ENCODE assay signal across 12 cellular contexts in genomic region chr1:198187973-198188588, GRCh38. TPM values are rescaled to one million over a fixed set of nuclear protein-coding genes. Genes with fewer than 3 reads are reported as not detected.
A peak's percentile ranks its signal among the peaks of the same experiment; 100 is the strongest.
DNase-seq lines count a peak whose midpoint lies in the region; ATAC-seq and TF ChIP-seq lines count a peak whose summit lies in the region.
"Had no signal": no experiment of that assay in that cellular context is flagged by ENCODE, and none has a peak within 500 bp of the region (broad histone marks: within the 10 kb centered on the region; RNA-seq: fewer than 3 reads in every experiment).

No MANE protein-coding gene starts in this region.

- H3K36me3 ChIP-seq in GM23338 (ENCODE audit: insufficient read depth) (no peaks in the 10 kb centered on the region), vagina (no peaks in the 10 kb centered on the region)
- H3K36me3 ChIP-seq: gastrocnemius medialis had no signal

- no peak for TF ChIP-seq CTCF in GM23338 (conservative IDR thresholded peaks at IDR 0.05; ENCODE audit: low read depth in 2 of 2)
- no peak for TF ChIP-seq CTCF in WTC11 (IDR thresholded peaks at IDR 0.05)
- no peak for TF ChIP-seq CTCF in vagina (IDR thresholded peaks at IDR 0.05)

- no peaks in the 10 kb centered on the region for H3K9me2 ChIP-seq in GM23338 (ENCODE audit: insufficient read depth)

- TF ChIP-seq POLR2A in vagina (IDR thresholded peaks at IDR 0.05), result no peak

- H3K27ac ChIP-seq in GM23338 (ENCODE audit: low read depth) (no peak overlapping the region), vagina (no peak overlapping the region)
- H3K27ac ChIP-seq: gastrocnemius medialis had no signal

- intact Hi-C loops in vagina (cut with DNase I), result no loop called here

- no peak overlapping the region for H3K4me2 ChIP-seq in GM23338

- H3K9me3 ChIP-seq in vagina, result no peaks in the 10 kb centered on the region
- H3K9me3 ChIP-seq: gastrocnemius medialis had no signal

- H3K27me3 ChIP-seq in GM23338 (ENCODE audit: insufficient read depth) (no peaks in the 10 kb centered on the region), vagina (no peaks in the 10 kb centered on the region)
- H3K27me3 ChIP-seq: gastrocnemius medialis had no signal

- H3K9me3 Mint-ChIP-seq in GM23338 (no peaks in the 10 kb centered on the region), WTC11 (no peaks in the 10 kb centered on the region), immature natural killer cell (no peaks in the 10 kb centered on the region)

- H3K4me3 Mint-ChIP-seq in GM23338 (no peak overlapping the region), WTC11 (no peak overlapping the region), immature natural killer cell (peak overlapping the region; percentile 72 to 84 (median 74))

- H3K4me1 Mint-ChIP-seq in GM23338, result peaks cover 3% of the 10 kb centered on the region; the same call in 2 of the 3 replicates
- H3K4me1 Mint-ChIP-seq in WTC11, result 0 out of 2 replicates have a peak, but pooled peaks cover 3% of the 10 kb centered on the region
- H3K4me1 Mint-ChIP-seq in immature natural killer cell, result peaks cover 73 to 97% of the 10 kb centered on the region in 2 donors

- no peaks in the 10 kb centered on the region for H3F3A ChIP-seq in GM23338 (replicated peaks; ENCODE audit: low read depth)

- peaks cover 88% of the 10 kb centered on the region for H3K79me2 ChIP-seq in GM23338 (replicated peaks; ENCODE audit: insufficient read depth)

- CTCF ChIA-PET in WTC11 (lab: Charles Lee), result no interaction called here

- no peak overlapping the region for H2AFZ ChIP-seq in GM23338

- H3K4me3 ChIP-seq in GM23338 (no peak overlapping the region), vagina (no peak overlapping the region)
- H3K4me3 ChIP-seq: gastrocnemius medialis had no signal

- H3K4me1 ChIP-seq in GM23338 (ENCODE audit: insufficient read depth) (no peaks in the 10 kb centered on the region), vagina (peaks cover 78% of the 10 kb centered on the region)

- H3K27me3 Mint-ChIP-seq in GM23338 (ENCODE audit: insufficient read depth, low read depth, poor library complexity), result no peaks in the 10 kb centered on the region
- no peaks in the 10 kb centered on the region for H3K27me3 Mint-ChIP-seq in WTC11 (ENCODE audit: low read depth)
- peaks cover 0 to 3% (median 0%) of the 10 kb centered on the region in 3 donors for H3K27me3 Mint-ChIP-seq in immature natural killer cell (ENCODE audit: low read depth in 3 of 3)

- H3K27ac Mint-ChIP-seq in GM23338 (peak overlapping the region; percentile 13; the same call in 1 of the 2 replicates), WTC11 (peak overlapping the region; percentile 6; the same call in 1 of the 2 replicates), immature natural killer cell (peak overlapping the region; percentile 31 to 90 (median 89))

- peak; percentile 21 for DNase-seq in GF-D8 (lab: John Stamatoyannopoulos, UW)
- no peak for DNase-seq in GM23338 (ENCODE audit: low spot score)
- DNase-seq in WTC11 (ENCODE audit: low spot score), result no peak
- peak; percentile 42 to 46 (median 43) for DNase-seq in immature natural killer cell
- DNase-seq in NCI-H1436 treated with DMSO at 0.1 percent for 48 hours (lab: John Stamatoyannopoulos, UW), result no peak
- DNase-seq in vagina (ENCODE audit: extremely low spot score in 2 of 2), result no peak
- no peak for DNase-seq in NCI-H2196 (lab: John Stamatoyannopoulos, UW; ENCODE audit: unreplicated experiment)
- DNase-seq: cerebellar nuclear complex, DMS153, gastrocnemius medialis, NCI-H1694, PC-3 had no signal

- POLR2A ChIA-PET in WTC11 (lab: Charles Lee), result no interaction called here

- H4K20me1 ChIP-seq in GM23338 (replicated peaks; ENCODE audit: insufficient read depth), result no peaks in the 10 kb centered on the region

- no peaks in the 10 kb centered on the region for H3K36me3 Mint-ChIP-seq in GM23338 (ENCODE audit: low read depth)
- H3K36me3 Mint-ChIP-seq in WTC11, result no peaks in the 10 kb centered on the region
- peaks cover 0 to 3% (median 0%) of the 10 kb centered on the region in 3 donors for H3K36me3 Mint-ChIP-seq in immature natural killer cell

- ATAC-seq in GM23338 (no peak), WTC11 (peak; percentile 43; the same call in 1 of the 2 replicates)
- ATAC-seq: PC-3 had no signal

TF ChIP-seq in GM23338, 12 proteins besides CTCF, POLR2A, EP300 and RAD21:
- TF ChIP-seq ETS1 (IDR thresholded peaks at IDR 0.05) (no peak), REST (IDR thresholded peaks at IDR 0.05; ENCODE audit: unreplicated experiment) (no peak), STAT1 (IDR thresholded peaks at IDR 0.05; ENCODE audit: unreplicated experiment) (no peak), CREB1 (CRISPR knock-in tag; IDR thresholded peaks at IDR 0.05; ENCODE audit: low read depth) (no peak)

TF ChIP-seq in WTC11, 78 proteins besides CTCF, POLR2A, EP300 and RAD21 (continues in another document):
- TF ChIP-seq ZNF121 (CRISPR knock-in tag; IDR thresholded peaks at IDR 0.05) (no peak), AFF4 (CRISPR knock-in tag; IDR thresholded peaks at IDR 0.05; ENCODE audit: borderline replicate concordance) (no peak), AR (CRISPR knock-in tag; IDR thresholded peaks at IDR 0.05) (no peak), ZMAT4 (CRISPR knock-in tag; IDR thresholded peaks at IDR 0.05) (no peak), NFYB (CRISPR knock-in tag; conservative IDR thresholded peaks at IDR 0.05; ENCODE audit: low read depth) (no peak), ZNF317 (CRISPR knock-in tag; IDR thresholded peaks at IDR 0.05; ENCODE audit: borderline replicate concordance, low read depth) (no peak), GTF2I (CRISPR knock-in tag; conservative IDR thresholded peaks at IDR 0.05) (no peak), MXD4 (CRISPR knock-in tag; IDR thresholded peaks at IDR 0.05; ENCODE audit: borderline replicate concordance) (no peak), JAZF1 (CRISPR knock-in tag; IDR thresholded peaks at IDR 0.05) (no peak), ZBTB43 (CRISPR knock-in tag; IDR thresholded peaks at IDR 0.05) (no peak)

RNA-seq across cellular contexts. Expression of gene NEK7, which starts 31.3 kb away (rescaled TPM):
- 15.3 and 18.6 TPM in 2 replicates for total RNA-seq in GM23338 (2014; rRNA removed; shearing (Covaris generic))
- 3.2 and 4.8 TPM in 2 replicates for polyA plus RNA-seq in GM23338 (2016; fragmentation: Nextera tagmentation; extraction: Ambion mirVana)
- total RNA-seq in WTC11 (2021), result 10.3 to 13.3 TPM (median 11.3 TPM) in 3 replicates
- polyA plus RNA-seq in immature natural killer cell, result 10 to 100 TPM; 42.7 to 47.4 (median 47.3) TPM
- 99.4 TPM for total RNA-seq in vagina

Comparison
In these comparisons a context has a peak if more than half of its experiments do, and no peak if none do; other contexts are left out.
1. DNase-seq: peak in GF-D8 (single experiment) and immature natural killer cell (3 of 3); none in GM23338 (single experiment), WTC11 (single experiment), NCI-H1436 treated with DMSO at 0.1 percent for 48 hours (single experiment), vagina (0 of 2) and NCI-H2196 (single experiment).
2. H3K27ac Mint-ChIP-seq: peak in every context shown above with its lines; median percentile 89 in immature natural killer cell; 13 in GM23338; 6 in WTC11.
3. H3K4me3 Mint-ChIP-seq: peak in immature natural killer cell (5 of 5); none in GM23338 (single experiment) and WTC11 (single experiment).